In genomic region chr11:121723261-121723741, GRCh38 we compare ENCODE assay signal across 9 cellular contexts.
DNase-seq lines count a peak whose midpoint lies in the region; ATAC-seq and TF ChIP-seq lines count a peak whose summit lies in the region.
"Had no signal": no experiment of that assay in that cellular context is flagged by ENCODE, and none has a peak within 500 bp of the region (broad histone marks: within the 10 kb centered on the region; RNA-seq: fewer than 3 reads in every experiment).

No MANE protein-coding gene starts in this region.

- intact Hi-C loops in psoas muscle (cut with DNase I): no loop called here

- H3K36me3 ChIP-seq in hepatocyte (replicated peaks; ENCODE audit: insufficient read depth, low read depth): no peaks in the 10 kb centered on the region
- H3K36me3 ChIP-seq in psoas muscle (ENCODE audit: insufficient read depth in 1 of 2, low read depth in 1 of 2): no peaks in the 10 kb centered on the region

- H3K9me2 ChIP-seq in hepatocyte (replicated peaks; ENCODE audit: insufficient read depth): no peaks in the 10 kb centered on the region

- H3K27ac ChIP-seq in angular gyrus (ENCODE audit: low read depth, low read length): peak overlapping the region; percentile 99
- peak overlapping the region; percentile 96 for H3K27ac ChIP-seq in hepatocyte
- H3K27ac ChIP-seq in psoas muscle: no peak overlapping the region

- peak overlapping the region; percentile 38 for H2AFZ ChIP-seq in hepatocyte

- H3K27me3 ChIP-seq in hepatocyte (no peaks in the 10 kb centered on the region), psoas muscle (ENCODE audit: insufficient read depth in 3 of 3, low read length in 2 of 3) (peaks cover 0 to 3% (median 0%) of the 10 kb centered on the region in 3 donors)

- no peaks in the 10 kb centered on the region for H3K9me3 ChIP-seq in hepatocyte (ENCODE audit: low read depth)
- no peaks in the 10 kb centered on the region for H3K9me3 ChIP-seq in psoas muscle

- H3K4me3 ChIP-seq in hepatocyte (peak overlapping the region; percentile 49), psoas muscle (peak overlapping the region; percentile 61)

- peaks cover 16% of the 10 kb centered on the region for H3K4me1 ChIP-seq in hepatocyte (ENCODE audit: insufficient read depth)
- H3K4me1 ChIP-seq in psoas muscle: no peaks in the 10 kb centered on the region

- DNase-seq in COR-L47 (lab: John Stamatoyannopoulos, UW) (peak; percentile 19), hepatocyte (ENCODE audit: low spot score) (peak; percentile 42), psoas muscle (peak in 1 of 2 donors; percentile 47)
- DNase-seq in activated CD8-positive, alpha-beta memory T cell treated with anti-CD3 and anti-CD28 coated beads, Interleukin-2, amount 50 U/mL, for 4 hours: no peak
- DNase-seq: GOT3 had no signal

- H3K4me2 ChIP-seq in hepatocyte: peak overlapping the region; percentile 83

- TF ChIP-seq CTCF in hepatocyte (IDR thresholded peaks at IDR 0.05; ENCODE audit: poor library complexity) (no peak), psoas muscle (IDR thresholded peaks at IDR 0.05) (no peak)

- ATAC-seq in psoas muscle (peak in 2 of 4 donors; percentile 15 to 18), GM21723 (IDR thresholded peaks at IDR 0.05; ENCODE audit: unreplicated experiment) (no peak), GM21529 (IDR thresholded peaks at IDR 0.05; ENCODE audit: unreplicated experiment) (no peak), HG02938 (IDR thresholded peaks at IDR 0.05; ENCODE audit: unreplicated experiment) (no peak)

- H3K79me2 ChIP-seq in hepatocyte: no peaks in the 10 kb centered on the region

- H4K20me1 ChIP-seq in hepatocyte (ENCODE audit: insufficient read depth, poor library complexity, severe bottlenecking): no peaks in the 10 kb centered on the region

- WGBS in hepatocyte (ENCODE audit: low lambda C conversion rate, missing lambda C conversion rate): 11% methylated on average over 15 of the region's 15 CpGs
- 41 to 43% (median 43%) methylated on average over 14 to 15 of the region's 15 CpGs for WGBS in psoas muscle, 3 donors
